Comparison of ENCODE assay signal across 20 cellular contexts in the genomic region with DNA sequence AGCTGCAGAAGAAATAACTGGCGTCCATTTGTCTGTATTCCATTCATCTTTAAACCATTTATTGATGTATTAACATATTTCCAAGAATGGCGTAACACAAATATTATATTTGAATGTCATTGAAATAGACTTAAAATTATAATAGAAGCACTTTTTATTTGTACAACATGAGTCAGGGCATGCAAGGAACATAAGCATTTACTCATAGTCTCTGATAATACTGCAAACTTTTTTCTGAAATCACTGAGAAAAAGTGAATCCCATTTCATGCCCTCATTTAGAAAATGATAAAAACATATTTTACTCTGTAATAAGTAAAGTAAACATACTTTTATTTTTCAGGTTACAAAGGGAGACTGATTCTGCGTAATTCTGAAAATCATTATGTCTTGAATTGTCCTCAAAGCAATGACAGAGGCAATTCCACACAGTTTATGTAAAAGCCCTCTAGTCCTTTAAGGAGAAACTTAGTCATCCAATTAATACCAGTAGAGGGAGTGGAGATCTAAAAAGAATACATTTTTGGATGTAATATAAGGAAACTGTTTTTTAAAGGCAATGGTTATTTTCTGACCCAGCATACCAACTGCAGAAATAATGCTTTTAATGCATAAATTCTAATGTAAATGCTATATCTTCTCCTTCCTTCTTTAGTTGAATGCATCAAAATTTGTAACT. TPM values are rescaled to one million over a fixed set of nuclear protein-coding genes. Genes with fewer than 3 reads are reported as not detected.
DNase-seq lines count a peak whose midpoint lies in the region; ATAC-seq and TF ChIP-seq lines count a peak whose summit lies in the region.
"Had no signal": no experiment of that assay in that cellular context is flagged by ENCODE, and none has a peak within 500 bp of the region (broad histone marks: within the 10 kb centered on the region; RNA-seq: fewer than 3 reads in every experiment).

No MANE protein-coding gene starts in this region.

- peak overlapping the region; percentile 12; the same call in 1 of the 2 replicates for H2AFZ ChIP-seq in Loucy (ENCODE audit: low read length)

- no peak overlapping the region for H3K9ac ChIP-seq in Loucy (ENCODE audit: low read depth, low read length, poor library complexity, severe bottlenecking)

- no peaks in the 10 kb centered on the region for H3K36me3 ChIP-seq in Loucy (ENCODE audit: insufficient read depth, low read length)
- H3K36me3 ChIP-seq: adrenal gland had no signal

- H4K20me1 ChIP-seq in Loucy (ENCODE audit: insufficient read depth, low read length, poor library complexity, severe bottlenecking): no peaks in the 10 kb centered on the region

- H3K4me3 ChIP-seq in AG04450 (ENCODE audit: low read depth, low read length) (no peak overlapping the region), Loucy (ENCODE audit: low read length, poor library complexity, severe bottlenecking) (no peak overlapping the region), choroid plexus epithelial cell (ENCODE audit: low read depth, low read length) (no peak overlapping the region)
- H3K4me3 ChIP-seq: adrenal gland, coronary artery, mucosa of descending colon had no signal

- H3K27ac ChIP-seq in AG04450 (ENCODE audit: low read depth, low read length): no peak overlapping the region
- H3K27ac ChIP-seq: adrenal gland, coronary artery had no signal

- H3K27me3 ChIP-seq in AG04450 (ENCODE audit: control insufficient read depth, insufficient read depth, low read length) (no peaks in the 10 kb centered on the region), Loucy (ENCODE audit: insufficient read depth, low read length, poor library complexity, severe bottlenecking) (no peaks in the 10 kb centered on the region)
- H3K27me3 ChIP-seq: adrenal gland had no signal

- H3F3A ChIP-seq in Loucy (ENCODE audit: low read depth): no peaks in the 10 kb centered on the region

- peaks cover 10% of the 10 kb centered on the region for H3K4me1 ChIP-seq in Loucy (ENCODE audit: insufficient read depth, low read length, poor library complexity, severe bottlenecking)
- H3K4me1 ChIP-seq: adrenal gland had no signal

- no peak for DNase-seq in AG04450 (ENCODE audit: low read depth, low spot score)
- peak; percentile 48 for DNase-seq in choroid plexus epithelial cell (ENCODE audit: low read depth)
- DNase-seq in iris pigment epithelial cell (ENCODE audit: low read depth): peak; percentile 7
- no peak for DNase-seq in iPS-NIHi11 (ENCODE audit: low spot score)
- no peak for DNase-seq in SKM-1 (lab: John Stamatoyannopoulos, UW; ENCODE audit: unreplicated experiment)
- DNase-seq: activated CD4-positive, alpha-beta T cell treated with anti-CD3 and anti-CD28 coated beads, Interleukin-2, amount 50 U/mL, for 4 hours; adrenal gland; AML-193; hypothalamus; MM.1S; mucosa of descending colon; NCI-H2081 treated with DMSO at 0.1 percent for 48 hours; NCI-H526; nucleus accumbens; stimulated activated CD4-positive, alpha-beta T cell treated with anti-CD3 and anti-CD28 coated beads, Interleukin-4, amount 100 ng/mL, for 1 hour had no signal

- H3K9me3 ChIP-seq in AG04450 (ENCODE audit: control insufficient read depth, insufficient read depth, low read length) (no peaks in the 10 kb centered on the region), Loucy (ENCODE audit: insufficient read depth, low read depth, low read length) (no peaks in the 10 kb centered on the region)
- H3K9me3 ChIP-seq: adrenal gland, mucosa of descending colon had no signal

- H3K79me2 ChIP-seq in Loucy (ENCODE audit: insufficient read depth, low read length): no peaks in the 10 kb centered on the region

- CTCF ChIA-PET in AG04450 (lab: Charles Lee): no interaction called here

- no peaks in the 10 kb centered on the region for H3K9me2 ChIP-seq in Loucy (replicated peaks; ENCODE audit: low read depth, low read length)

- H3K4me2 ChIP-seq in Loucy (ENCODE audit: low read depth, low read length, poor library complexity, severe bottlenecking): no peak overlapping the region

- ATAC-seq in GM18867 (IDR thresholded peaks at IDR 0.05; ENCODE audit: unreplicated experiment) (no peak), GM18520 (IDR thresholded peaks at IDR 0.05; ENCODE audit: unreplicated experiment) (no peak)
- ATAC-seq: HCT116, mucosa of descending colon had no signal

- TF ChIP-seq CTCF in AG04450 (IDR thresholded peaks at IDR 0.05; ENCODE audit: low read depth, low read length) (peak; percentile 32; the same call in 1 of the 2 replicates), Loucy (conservative IDR thresholded peaks at IDR 0.05; ENCODE audit: low read length) (peak; percentile 34; the same call in 1 of the 2 replicates), choroid plexus epithelial cell (conservative IDR thresholded peaks at IDR 0.05; ENCODE audit: low read depth, low read length) (peak; percentile 29)

- POLR2A ChIA-PET in AG04450 (lab: Yijun Ruan, JAX): no interaction called here

RNA-seq across cellular contexts. Expression of a gene that starts 58.1 kb away (rescaled TPM):
- polyA plus RNA-seq in AG04450 (2011; rRNA removed): 0.10 TPM in 1 of 2 replicates, not detected in the other
- polyA minus RNA-seq in AG04450 (2011; rRNA and poly(A)+ RNA removed): 0.13 TPM in 1 of 2 replicates, not detected in the other

Comparison
In these comparisons a context has a peak if more than half of its experiments do, and no peak if none do; other contexts are left out.
1. DNase-seq: peak in choroid plexus epithelial cell (single experiment) and iris pigment epithelial cell (single experiment); none in AG04450 (single experiment), iPS-NIHi11 (single experiment) and SKM-1 (single experiment).
2. Peak in every context shown above with its lines, with median percentiles within 50 percentile points of each other: CTCF ChIP-seq.